ENCODE assay signal across 19 cellular contexts in the genomic region with DNA sequence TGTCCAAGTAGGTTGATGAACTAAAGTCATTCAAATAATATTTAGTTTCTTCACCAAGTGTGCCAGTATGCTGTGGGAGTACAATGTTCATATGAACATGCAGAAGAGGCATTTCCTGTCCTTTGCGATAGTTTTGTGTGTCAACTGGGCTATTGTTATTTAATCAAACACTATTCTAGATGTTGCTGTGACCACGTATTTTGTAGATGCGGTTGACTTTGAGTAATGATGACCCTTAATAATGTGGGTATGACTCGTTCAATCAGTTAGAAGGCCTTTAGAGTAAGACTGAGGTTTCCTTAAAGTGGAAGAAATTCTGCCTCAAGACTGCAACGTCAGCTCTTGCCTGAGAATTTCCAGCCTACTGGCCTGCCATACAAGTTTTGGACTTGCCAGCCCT.
DNase-seq lines count a peak whose midpoint lies in the region; FAIRE-seq and TF ChIP-seq lines count a peak whose summit lies in the region.
"Had no signal": no experiment of that assay in that cellular context is flagged by ENCODE, and none has a peak within 500 bp of the region (broad histone marks: within the 10 kb centered on the region; RNA-seq: fewer than 3 reads in every experiment).

No MANE protein-coding gene starts in this region.

- no peak for TF ChIP-seq CTCF in A673 (conservative IDR thresholded peaks at IDR 0.05; ENCODE audit: low read depth, low read length)

- H3K4me1 ChIP-seq in A673 (ENCODE audit: insufficient read depth, low read length, poor library complexity, severe bottlenecking) (peaks cover 4% of the 10 kb centered on the region), small intestine (ENCODE audit: control insufficient read depth in 2 of 2, insufficient read depth in 1 of 2, low read depth in 1 of 2, low read length in 1 of 2) (no peaks in the 10 kb centered on the region)
- H3K4me1 ChIP-seq: Peyer's patch, SJCRH30 had no signal

- H3K27ac ChIP-seq in A673 (ENCODE audit: low read depth, low read length, poor library complexity, severe bottlenecking) (no peak overlapping the region), small intestine (ENCODE audit: low read depth in 1 of 2, low read length in 1 of 2) (no peak overlapping the region)
- H3K27ac ChIP-seq: epithelial cell of prostate, hepatocyte, KMS-11, Peyer's patch, SJCRH30 had no signal

- peak; percentile 7 for DNase-seq in AG20443 (ENCODE audit: low spot score)
- peak; percentile 15 for DNase-seq in ELR (ENCODE audit: low read depth)
- DNase-seq in activated CD4-positive, alpha-beta memory T cell treated with anti-CD3 and anti-CD28 coated beads for 36 hours = no peak
- peak; percentile 7 for DNase-seq in foreskin melanocyte
- no peak for DNase-seq in A673 (ENCODE audit: low spot score)
- no peak for DNase-seq in small intestine
- no peak for DNase-seq in NCI-H774 (lab: John Stamatoyannopoulos, UW)
- DNase-seq: GDM1; naive B cell; NCI-H2171 treated with DMSO at 0.1 percent for 48 hours; NCI-H524 treated with DMSO at 0.1 percent for 48 hours; Peyer's patch; SJCRH30; stimulated activated CD4-positive, alpha-beta T cell treated with anti-CD3 and anti-CD28 coated beads, Interleukin-12 subunit alpha, Interleukin-12 subunit beta, amount 100 ng/mL, for 4 hours; stimulated activated CD4-positive, alpha-beta T cell treated with anti-CD3 and anti-CD28 coated beads, Interleukin-4, amount 100 ng/mL, for 24 hours; stimulated activated naive CD4-positive, alpha-beta T cell had no signal

- H3K9me3 Mint-ChIP-seq in activated CD4-positive, alpha-beta memory T cell treated with anti-CD3 and anti-CD28 coated beads for 36 hours = no peaks in the 10 kb centered on the region

- peak overlapping the region; percentile 54 for H3K27ac Mint-ChIP-seq in activated CD4-positive, alpha-beta memory T cell treated with anti-CD3 and anti-CD28 coated beads for 36 hours
- H3K27ac Mint-ChIP-seq: naive B cell had no signal

- no peak overlapping the region for H3K4me3 ChIP-seq in A673 (ENCODE audit: low read depth, low read length, poor library complexity, severe bottlenecking)
- no peak overlapping the region for H3K4me3 ChIP-seq in small intestine (ENCODE audit: low read depth in 1 of 2, low read length in 2 of 2)
- H3K4me3 ChIP-seq: hepatocyte, Peyer's patch, SJCRH30 had no signal

- FAIRE-seq in small intestine (lab: Jason Lieb, UNC) = no peak

- POLR2A ChIA-PET in activated CD4-positive, alpha-beta memory T cell treated with anti-CD3 and anti-CD28 coated beads for 36 hours (lab: Charles Lee) = no interaction called here
- POLR2A ChIA-PET in A673 (lab: Charles Lee; ENCODE audit: low non-redundant PET) = no interaction called here

- no peaks in the 10 kb centered on the region for H3K36me3 ChIP-seq in A673 (ENCODE audit: insufficient read depth, low read length, poor library complexity, severe bottlenecking)
- no peaks in the 10 kb centered on the region for H3K36me3 ChIP-seq in small intestine (ENCODE audit: control insufficient read depth in 2 of 2, insufficient read depth in 2 of 2, low read length in 2 of 2)
- H3K36me3 ChIP-seq: Peyer's patch, SJCRH30 had no signal

- peaks cover 48% of the 10 kb centered on the region for H3K4me1 Mint-ChIP-seq in activated CD4-positive, alpha-beta memory T cell treated with anti-CD3 and anti-CD28 coated beads for 36 hours (ENCODE audit: low read depth)

- peaks cover 4% of the 10 kb centered on the region for H3K36me3 Mint-ChIP-seq in activated CD4-positive, alpha-beta memory T cell treated with anti-CD3 and anti-CD28 coated beads for 36 hours
- H3K36me3 Mint-ChIP-seq: naive B cell had no signal

- intact Hi-C loops in activated CD4-positive, alpha-beta memory T cell treated with anti-CD3 and anti-CD28 coated beads for 36 hours (cut with micrococcal nuclease) = no loop called here
- intact Hi-C loops in A673 (cut with micrococcal nuclease; ENCODE audit: unreplicated experiment) = no loop called here

- H3K27me3 ChIP-seq in A673 (replicated peaks; ENCODE audit: insufficient read depth, low read depth, low read length, poor library complexity) = no peaks in the 10 kb centered on the region
- H3K27me3 ChIP-seq in small intestine (ENCODE audit: control insufficient read depth in 2 of 2, insufficient read depth in 2 of 2, low read length in 2 of 2) = no peaks in the 10 kb centered on the region
- H3K27me3 ChIP-seq: hepatocyte, Peyer's patch, SJCRH30 had no signal

- H3K4me3 Mint-ChIP-seq in activated CD4-positive, alpha-beta memory T cell treated with anti-CD3 and anti-CD28 coated beads for 36 hours = no peak overlapping the region
- H3K4me3 Mint-ChIP-seq: naive B cell had no signal

- 73 to 83% (median 78%) methylated on average over 5 of the region's 5 CpGs for WGBS in small intestine, 3 donors

- CTCF ChIA-PET in activated CD4-positive, alpha-beta memory T cell treated with anti-CD3 and anti-CD28 coated beads for 36 hours (lab: Charles Lee) = no interaction called here
- CTCF ChIA-PET in A673 (lab: Charles Lee) = no interaction called here

- H3K9me3 ChIP-seq in A673 (ENCODE audit: low read depth, low read length, poor library complexity, severe bottlenecking) = no peaks in the 10 kb centered on the region
- H3K9me3 ChIP-seq in small intestine (ENCODE audit: control insufficient read depth, low read depth) = no peaks in the 10 kb centered on the region
- H3K9me3 ChIP-seq: Peyer's patch, SJCRH30 had no signal

- no peaks in the 10 kb centered on the region for H3K27me3 Mint-ChIP-seq in activated CD4-positive, alpha-beta memory T cell treated with anti-CD3 and anti-CD28 coated beads for 36 hours
- H3K27me3 Mint-ChIP-seq: naive B cell had no signal

- no TSS peak for BruUV-seq in A673 (replicated peaks; lab: Mats Ljungman, UMichigan)

Comparison
In these comparisons a context has a peak if more than half of its experiments do, and no peak if none do; other contexts are left out.
1. DNase-seq: peak in AG20443 (single experiment), ELR (single experiment) and foreskin melanocyte (single experiment); none in activated CD4-positive, alpha-beta memory T cell treated with anti-CD3 and anti-CD28 coated beads for 36 hours (single experiment), A673 (single experiment), small intestine (single experiment) and NCI-H774 (single experiment).